In the genomic region with DNA sequence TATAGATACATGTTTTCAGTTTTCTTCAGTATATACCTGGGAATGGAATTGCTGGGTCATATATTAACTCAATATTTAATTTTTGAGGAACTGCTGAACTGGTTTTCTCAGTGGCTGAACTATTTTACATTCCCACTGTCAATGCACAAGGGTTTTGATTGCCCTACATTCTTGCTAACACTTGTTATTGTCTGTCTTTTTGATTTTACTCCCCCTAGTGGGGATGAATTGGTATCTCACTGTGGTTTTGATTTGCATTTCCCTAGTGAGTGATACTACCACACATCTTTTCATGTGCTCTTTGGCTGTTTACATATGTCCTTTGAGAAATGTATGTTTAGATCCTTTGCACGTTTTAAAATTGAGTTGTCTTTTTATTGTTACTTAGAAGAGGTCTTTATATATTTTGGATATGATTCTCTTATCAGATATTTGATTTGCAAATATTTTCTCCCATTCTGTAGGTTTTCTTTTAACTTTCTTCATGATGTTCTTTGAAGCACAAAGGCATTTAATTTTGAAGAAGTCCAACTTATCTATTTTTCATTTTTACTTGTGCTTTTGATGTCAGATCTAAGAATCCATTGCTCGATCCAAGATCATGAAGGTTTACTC, we compare ENCODE assay signal across 8 cellular contexts. TPM values are rescaled to one million over a fixed set of nuclear protein-coding genes. Genes with fewer than 3 reads are reported as not detected.
A peak's percentile ranks its signal among the peaks of the same experiment; 100 is the strongest.
DNase-seq lines count a peak whose midpoint lies in the region; ATAC-seq and TF ChIP-seq lines count a peak whose summit lies in the region.

No MANE protein-coding gene starts in this region.

- TF ChIP-seq CTCF in heart left ventricle (IDR thresholded peaks at IDR 0.05) (peak; percentile 63 to 78 (median 68)), RWPE2 (IDR thresholded peaks at IDR 0.05; ENCODE audit: poor library complexity, severe bottlenecking) (peak; percentile 84), prostate gland (IDR thresholded peaks at IDR 0.05) (peak; percentile 31 to 81 (median 76))

- H3K27ac ChIP-seq in heart left ventricle (no peak overlapping the region), RWPE2 (ENCODE audit: poor library complexity, severe bottlenecking) (no peak overlapping the region), prostate gland (no peak overlapping the region)

- H3K9me3 ChIP-seq in heart left ventricle (no peaks in the 10 kb centered on the region), RWPE2 (ENCODE audit: severe bottlenecking) (no peaks in the 10 kb centered on the region), prostate gland (no peaks in the 10 kb centered on the region)

- ATAC-seq in heart left ventricle (no peak), Right ventricle myocardium superior (ENCODE audit: poor library complexity) (no peak), RWPE2 (ENCODE audit: low read depth) (peak; percentile 70), esophagus mucosa (peak; percentile 60), HG03039 (IDR thresholded peaks at IDR 0.05; ENCODE audit: unreplicated experiment) (no peak)

- 58 to 63% (median 60%) methylated on average over 2 of the region's 2 CpGs for WGBS in heart left ventricle, 4 donors
- 62% methylated on average over 2 of the region's 2 CpGs for WGBS in prostate gland

- DNase-seq in heart left ventricle: no peak
- no peak for DNase-seq in Right ventricle myocardium superior
- DNase-seq in Kasumi-1 (lab: John Stamatoyannopoulos, UW): peak; percentile 37 to 44
- DNase-seq in RWPE2 (ENCODE audit: low spot score): no peak
- no peak for DNase-seq in prostate gland (ENCODE audit: low spot score)
- DNase-seq in GDM1 (lab: John Stamatoyannopoulos, UW): no peak

- H3K36me3 ChIP-seq in heart left ventricle (no peaks in the 10 kb centered on the region), RWPE2 (ENCODE audit: low read depth) (0 out of 2 replicates have a peak, but pooled peaks cover 3% of the 10 kb centered on the region), prostate gland (no peaks in the 10 kb centered on the region)

- no peak for TF ChIP-seq POLR2A in heart left ventricle (IDR thresholded peaks at IDR 0.05)
- no peak for TF ChIP-seq POLR2A in prostate gland (IDR thresholded peaks at IDR 0.05)

- no peaks in the 10 kb centered on the region for H3K27me3 ChIP-seq in heart left ventricle
- no peaks in the 10 kb centered on the region for H3K27me3 ChIP-seq in RWPE2 (ENCODE audit: insufficient read depth, poor library complexity, severe bottlenecking)
- no peaks in the 10 kb centered on the region for H3K27me3 ChIP-seq in prostate gland (replicated peaks; ENCODE audit: insufficient read depth)

- H3K4me3 ChIP-seq in heart left ventricle: no peak overlapping the region
- H3K4me3 ChIP-seq in RWPE2 (ENCODE audit: severe bottlenecking): no peak overlapping the region
- H3K4me3 ChIP-seq in prostate gland: no peak overlapping the region

- peaks cover 4 to 18% (median 12%) of the 10 kb centered on the region in 12 donors for H3K4me1 ChIP-seq in heart left ventricle
- peaks cover under 1% of the 10 kb centered on the region for H3K4me1 ChIP-seq in RWPE2 (ENCODE audit: insufficient read depth, poor library complexity, severe bottlenecking)
- H3K4me1 ChIP-seq in prostate gland (replicated peaks): peaks cover 6% of the 10 kb centered on the region

- intact Hi-C loops in heart left ventricle (cut with DNase I): loop anchor here (1.0 to 5.0 kb wide), 6 partner anchors 91 to 106 kb away; no protein-coding TSS in a partner anchor
- intact Hi-C loops in Right ventricle myocardium superior (cut with DNase I): no loop called here
- intact Hi-C loops in prostate gland (cut with DNase I): loop anchor here (5.0 kb wide), 1 partner anchor 91 kb away; no protein-coding TSS in a partner anchor

RNA-seq across cellular contexts. Expression of a gene that starts 36.2 kb away (rescaled TPM):
- total RNA-seq in heart left ventricle: 10 to 100 TPM; 32.9 to 53.4 (median 46.7) TPM
- 10 to 100 TPM; 31.8 to 57.5 TPM for polyA plus RNA-seq in heart left ventricle
- total RNA-seq in Right ventricle myocardium superior: 69.8 TPM
- total RNA-seq in esophagus mucosa: 12.3 TPM
- 10 to 100 TPM; 11.9 to 27.8 TPM for total RNA-seq in prostate gland

Comparison
In these comparisons a context has a peak if more than half of its experiments do, and no peak if none do; other contexts are left out.
1. ATAC-seq: peak in RWPE2 (single experiment) and esophagus mucosa (single experiment); none in heart left ventricle (0 of 4), Right ventricle myocardium superior (single experiment) and HG03039 (single experiment).
2. DNase-seq: peak in Kasumi-1 (2 of 2); none in heart left ventricle (0 of 5), Right ventricle myocardium superior (single experiment), RWPE2 (single experiment), prostate gland (single experiment) and GDM1 (single experiment).
3. Peak in every context shown above with its lines, with median percentiles within 50 percentile points of each other: CTCF ChIP-seq.